ENCODE assay signal across 8 cellular contexts in genomic region chr6:43509142-43509983, GRCh38. TPM values are rescaled to one million over a fixed set of nuclear protein-coding genes. Genes with fewer than 3 reads are reported as not detected.
A peak's percentile ranks its signal among the peaks of the same experiment; 100 is the strongest.
DNase-seq lines count a peak whose midpoint lies in the region; ATAC-seq and TF ChIP-seq lines count a peak whose summit lies in the region.

No MANE protein-coding gene starts in this region.

- intact Hi-C loops in sigmoid colon (cut with DNase I): loop anchor here (5.0 kb wide), 3 partner anchors 142 to 282 kb away; partner anchors contain the start of genes DNPH1 and ZNF318

- TF ChIP-seq POLR2A in sigmoid colon (IDR thresholded peaks at IDR 0.05): no peak

- 5 to 9% methylated on average over 69 of the region's 69 CpGs for WGBS in sigmoid colon, 2 donors

- POLR2A ChIA-PET in T-cell (lab: Charles Lee): interaction anchor here in 1 of 2 donors (0.6 kb wide), 1 partner anchor 1089 kb away, joined by 3 read pairs; no protein-coding TSS in a partner anchor

- no peaks in the 10 kb centered on the region for H3K9me3 ChIP-seq in sigmoid colon

- peaks cover 0 to 30% (median 25%) of the 10 kb centered on the region in 4 donors for H3K4me1 ChIP-seq in sigmoid colon

- peak overlapping the region; percentile 62 for H3K4me3 ChIP-seq in fibroblast of villous mesenchyme (ENCODE audit: low read depth, low read length)
- peak overlapping the region; percentile 50 to 86 (median 73) for H3K4me3 ChIP-seq in sigmoid colon

- H3K27ac Mint-ChIP-seq in activated naive CD4-positive, alpha-beta T cell treated with anti-CD3 and anti-CD28 coated beads, Interleukin-2, amount 10 ng/mL, durations not matched to agents 7 days and 5 days: peak overlapping the region; percentile 3
- H3K27ac Mint-ChIP-seq in T-cell: peak overlapping the region in 1 of 2 donors; percentile 45

- H3K27me3 Mint-ChIP-seq in activated naive CD4-positive, alpha-beta T cell treated with anti-CD3 and anti-CD28 coated beads, Interleukin-2, amount 10 ng/mL, durations not matched to agents 7 days and 5 days: peaks cover 34% of the 10 kb centered on the region
- peaks cover 17 to 19% of the 10 kb centered on the region in 2 donors for H3K27me3 Mint-ChIP-seq in T-cell

- ATAC-seq in T-cell (replicated peaks in 1 of 4): no peak

- H3K27ac ChIP-seq in sigmoid colon: peak overlapping the region; percentile 63 to 71 (median 64)

- TF ChIP-seq CTCF in fibroblast of villous mesenchyme (IDR thresholded peaks at IDR 0.05; ENCODE audit: insufficient read depth, low read depth, low read length) (no peak), sigmoid colon (IDR thresholded peaks at IDR 0.05) (no peak)

- CTCF ChIA-PET in activated naive CD4-positive, alpha-beta T cell treated with anti-CD3 and anti-CD28 coated beads, Interleukin-2, amount 10 ng/mL, durations not matched to agents 7 days and 5 days (lab: Charles Lee): interaction anchor here (0.6 to 3.3 kb wide), 3 partner anchors 7 to 247 kb away, joined by 3 to 27 read pairs (median 3); partner anchors contain the start of genes POLR1C and YIPF3
- CTCF ChIA-PET in T-cell (lab: Charles Lee): interaction anchor here in 1 of 2 donors (1.0 kb wide), 1 partner anchor 961 kb away, joined by 3 read pairs; no protein-coding TSS in a partner anchor

- H3K36me3 Mint-ChIP-seq in activated naive CD4-positive, alpha-beta T cell treated with anti-CD3 and anti-CD28 coated beads, Interleukin-2, amount 10 ng/mL, durations not matched to agents 7 days and 5 days: peaks cover 32% of the 10 kb centered on the region
- H3K36me3 Mint-ChIP-seq in T-cell: peaks cover 25% of the 10 kb centered on the region

- peaks cover 24 to 52% (median 38%) of the 10 kb centered on the region in 4 donors for H3K36me3 ChIP-seq in sigmoid colon

- DNase-seq in activated naive CD4-positive, alpha-beta T cell treated with anti-CD3 and anti-CD28 coated beads, Interleukin-2, amount 10 ng/mL, durations not matched to agents 7 days and 5 days: no peak
- no peak for DNase-seq in activated naive CD4-positive, alpha-beta T cell (lab: John Stamatoyannopoulos, UW)
- no peak for DNase-seq in T-cell
- no peak for DNase-seq in fibroblast of villous mesenchyme (ENCODE audit: low read depth)
- no peak for DNase-seq in sigmoid colon
- no peak for DNase-seq in cortex of kidney (lab: John Stamatoyannopoulos, UW)
- DNase-seq in H4 (ENCODE audit: low spot score): no peak
- DNase-seq in activated CD4-positive, alpha-beta T cell treated with anti-CD3 and anti-CD28 coated beads, Interleukin-2, amount 50 U/mL, for 48 hours: no peak

- H3K4me1 Mint-ChIP-seq in activated naive CD4-positive, alpha-beta T cell treated with anti-CD3 and anti-CD28 coated beads, Interleukin-2, amount 10 ng/mL, durations not matched to agents 7 days and 5 days: peaks cover 22% of the 10 kb centered on the region
- H3K4me1 Mint-ChIP-seq in T-cell: peaks cover 25 to 36% (median 33%) of the 10 kb centered on the region in 3 donors

- peak overlapping the region; percentile 73 for H3K4me3 Mint-ChIP-seq in activated naive CD4-positive, alpha-beta T cell treated with anti-CD3 and anti-CD28 coated beads, Interleukin-2, amount 10 ng/mL, durations not matched to agents 7 days and 5 days
- H3K4me3 Mint-ChIP-seq in T-cell: peak overlapping the region; percentile 74 to 82 (median 75)

- no peak for TF ChIP-seq EP300 in sigmoid colon (IDR thresholded peaks at IDR 0.05)

- peaks cover 0 to 14% (median 0%) of the 10 kb centered on the region in 3 donors for H3K27me3 ChIP-seq in sigmoid colon

- H3K9me3 Mint-ChIP-seq in activated naive CD4-positive, alpha-beta T cell treated with anti-CD3 and anti-CD28 coated beads, Interleukin-2, amount 10 ng/mL, durations not matched to agents 7 days and 5 days: no peaks in the 10 kb centered on the region
- H3K9me3 Mint-ChIP-seq in T-cell: no peaks in the 10 kb centered on the region

RNA-seq across cellular contexts. Expression of gene LRRC73, which starts 0.8 kb away (rescaled TPM):
- total RNA-seq in T-cell (under 1 TPM in 3 of 5 donors, not detected in 2; 0.53 to 0.95 (median 0.76) TPM), fibroblast of villous mesenchyme (under 0.01 TPM in 2 replicates), sigmoid colon (1 to 10 TPM in 2 of 4 donors, under 1 TPM in 2; 0.33 to 1.1 (median 0.72) TPM)
- under 1 TPM in 1 of 3 donors, not detected in 2; 0.47 TPM for polyA plus RNA-seq in sigmoid colon
- total RNA-seq in H4 (2014; rRNA removed; shearing (Covaris generic)): 1.0 and 1.8 TPM in 2 replicates

RNA-seq across cellular contexts. Expression of gene YIPF3, which starts 7.4 kb away (rescaled TPM):
- total RNA-seq in T-cell (10 to 100 TPM; 43.7 to 85.0 (median 80.0) TPM), fibroblast of villous mesenchyme (57.3 and 92.8 TPM in 2 replicates), sigmoid colon (10 to 100 TPM; 58.4 to 74.2 (median 66.0) TPM)
- 10 to 100 TPM; 35.4 to 93.6 (median 42.6) TPM for polyA plus RNA-seq in sigmoid colon
- 188 and 210 TPM in 2 replicates for total RNA-seq in H4 (2014; rRNA removed; shearing (Covaris generic))

RNA-seq across cellular contexts. Expression of gene POLR1C, which starts 7.5 kb away (rescaled TPM):
- total RNA-seq in T-cell (10 to 100 TPM; 42.3 to 49.8 (median 46.1) TPM), fibroblast of villous mesenchyme (28.5 and 35.8 TPM in 2 replicates), sigmoid colon (10 to 100 TPM; 11.9 to 25.5 (median 19.1) TPM)
- polyA plus RNA-seq in sigmoid colon: 10 to 100 TPM; 12.6 to 39.5 (median 14.3) TPM
- 63.8 and 77.5 TPM in 2 replicates for total RNA-seq in H4 (2014; rRNA removed; shearing (Covaris generic))

RNA-seq across cellular contexts. Expression of gene TJAP1, which starts 32.0 kb away (rescaled TPM):
- total RNA-seq in T-cell: 10 to 100 TPM; 30.8 to 51.9 (median 50.6) TPM
- total RNA-seq in fibroblast of villous mesenchyme: 13.4 and 13.9 TPM in 2 replicates
- total RNA-seq in sigmoid colon: 10 to 100 TPM; 14.8 to 27.1 (median 23.6) TPM
- 10 to 100 TPM in 1 of 3 donors, 1 to 10 TPM in 2; 3.0 to 20.0 (median 9.0) TPM for polyA plus RNA-seq in sigmoid colon
- 9.9 and 11.3 TPM in 2 replicates for total RNA-seq in H4 (2014; rRNA removed; shearing (Covaris generic))

RNA-seq across cellular contexts. Expression of gene DLK2, which starts 54.0 kb away (rescaled TPM):
- total RNA-seq in T-cell: 1 to 10 TPM in 4 of 5 donors, under 1 TPM in 1; 0.47 to 2.1 (median 1.4) TPM
- 0.64 and 1.7 TPM in 2 replicates for total RNA-seq in fibroblast of villous mesenchyme
- not detected for total RNA-seq in sigmoid colon
- under 1 TPM in 1 of 3 donors, not detected in 2; 0.64 TPM for polyA plus RNA-seq in sigmoid colon
- 12.6 and 13.7 TPM in 2 replicates for total RNA-seq in H4 (2014; rRNA removed; shearing (Covaris generic))
